17 cellular contexts compared by ENCODE assay signal in the genomic region with DNA sequence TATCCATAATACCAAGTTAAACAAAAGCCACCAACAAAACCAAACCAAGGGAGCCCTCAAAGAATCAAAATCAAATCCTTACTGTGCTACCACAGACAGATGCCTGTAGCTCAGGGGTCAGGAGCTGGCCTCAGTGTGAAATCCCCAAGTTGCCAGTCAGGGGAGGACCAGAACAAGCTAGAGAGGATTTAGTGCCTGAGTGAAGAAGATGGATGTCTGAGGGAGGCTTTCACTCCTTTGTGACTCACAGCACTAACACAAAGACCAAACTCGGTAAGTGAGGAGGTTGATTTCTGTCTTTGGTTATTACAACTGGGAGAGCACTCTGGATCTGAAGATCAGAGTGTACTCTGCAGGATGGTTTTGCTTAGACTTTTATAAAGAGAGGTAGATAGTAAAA.
A peak's percentile ranks its signal among the peaks of the same experiment; 100 is the strongest.
DNase-seq lines count a peak whose midpoint lies in the region; ATAC-seq and TF ChIP-seq lines count a peak whose summit lies in the region.
"Had no signal": no experiment of that assay in that cellular context is flagged by ENCODE, and none has a peak within 500 bp of the region (broad histone marks: within the 10 kb centered on the region; RNA-seq: fewer than 3 reads in every experiment).

No MANE protein-coding gene starts in this region.

- no peak overlapping the region for H2BK15ac ChIP-seq in mesendoderm (replicated peaks; ENCODE audit: low read depth)

- no TSS peak for BruUV-seq in Panc1 (replicated peaks; lab: Mats Ljungman, UMichigan)

- in situ Hi-C loops in Panc1 (cut with HindIII; ENCODE audit: low pct_unique_long_range_greater_than_20kb, low sequenced_read_pairs): no loop called here

- intact Hi-C loops in Panc1 (cut with micrococcal nuclease; ENCODE audit: unreplicated experiment): no loop called here

- H3K4ac ChIP-seq in mesendoderm (ENCODE audit: low read depth, low read length): no peak overlapping the region

- ATAC-seq in Panc1: peak; percentile 54; the same call in 1 of the 2 replicates
- no peak for ATAC-seq in HG02840 (IDR thresholded peaks at IDR 0.05; ENCODE audit: low FRiP score, unreplicated experiment)
- ATAC-seq: T-cell had no signal

- TF ChIP-seq CTCF in HEK293 (tag by site-specific recombination; IDR thresholded peaks at IDR 0.05) (no peak), Panc1 (IDR thresholded peaks at IDR 0.05) (no peak), neural progenitor cell (IDR thresholded peaks at IDR 0.05) (no peak)

- H4K8ac ChIP-seq in mesendoderm (ENCODE audit: low read depth, low read length): no peak overlapping the region

- no peak overlapping the region for H2AK5ac ChIP-seq in mesendoderm (ENCODE audit: low read length)

- no peaks in the 10 kb centered on the region for H3K9me3 Mint-ChIP-seq in neural progenitor cell

- DNase-seq in NCI-H1436 (lab: John Stamatoyannopoulos, UW): peak; percentile 31
- no peak for DNase-seq in NCI-H1436 treated with DMSO at 0.1 percent for 48 hours (lab: John Stamatoyannopoulos, UW)
- no peak for DNase-seq in Panc1 (ENCODE audit: low read depth, low spot score)
- peak; percentile 84 for DNase-seq in neural progenitor cell (ENCODE audit: low spot score)
- DNase-seq in mesendoderm: no peak
- DNase-seq in HuH-7.5 (ENCODE audit: low spot score): no peak
- DNase-seq: 8988T, Caco-2, GF-D8, MG63, NCI-H2029 treated with DMSO at 0.1 percent for 48 hours, NCI-H446, T-cell, T1000 had no signal

- CTCF ChIA-PET in HEK293 (lab: Yijun Ruan, JAX) (interaction anchor here (1.1 kb wide), 1 partner anchor 22 kb away, joined by 5 read pairs; no protein-coding TSS in a partner anchor), Panc1 (lab: Charles Lee) (interaction anchor here (0.8 kb wide), 1 partner anchor 21 kb away, joined by 6 read pairs; no protein-coding TSS in a partner anchor)

- H2BK5ac ChIP-seq in mesendoderm (ENCODE audit: low read length): no peak overlapping the region

- no peaks in the 10 kb centered on the region for H4K20me1 ChIP-seq in neural progenitor cell (ENCODE audit: low read depth)

- no peaks in the 10 kb centered on the region for H3K9me3 ChIP-seq in HEK293 (ENCODE audit: control insufficient read depth, insufficient read depth, low read depth, low read length)
- no peaks in the 10 kb centered on the region for H3K9me3 ChIP-seq in Panc1 (ENCODE audit: control insufficient read depth, insufficient read depth, low read depth, low read length)
- no peaks in the 10 kb centered on the region for H3K9me3 ChIP-seq in neural progenitor cell (ENCODE audit: low read depth)
- H3K9me3 ChIP-seq: Caco-2, MG63 had no signal

- H2AFZ ChIP-seq in neural progenitor cell (replicated peaks): peak overlapping the region; percentile 55

- no peak overlapping the region for H3K27ac Mint-ChIP-seq in neural progenitor cell
- H3K27ac Mint-ChIP-seq: T-cell had no signal

- H3K79me2 ChIP-seq in neural progenitor cell (ENCODE audit: low read depth) (no peaks in the 10 kb centered on the region), mesendoderm (ENCODE audit: control insufficient read depth, insufficient read depth, low read length) (no peaks in the 10 kb centered on the region)

- WGBS in mesendoderm (ENCODE audit: extremely low coverage, insufficient coverage, low lambda C conversion rate): no CpG with 5 or more reads among the region's 1 CpG

- H3K4me2 ChIP-seq in neural progenitor cell (peak overlapping the region; percentile 66), mesendoderm (ENCODE audit: low read length) (no peak overlapping the region)

- no peak overlapping the region for H3K4me3 ChIP-seq in HEK293 (ENCODE audit: low read depth, low read length)
- H3K4me3 ChIP-seq in Panc1 (ENCODE audit: low read depth in 2 of 2, low read length in 2 of 2): no peak overlapping the region
- H3K4me3 ChIP-seq in neural progenitor cell: peak overlapping the region; percentile 32
- no peak overlapping the region for H3K4me3 ChIP-seq in mesendoderm (ENCODE audit: low read length)
- H3K4me3 ChIP-seq: MG63 had no signal

- no peak overlapping the region for H4K5ac ChIP-seq in mesendoderm (ENCODE audit: low read length)

- H3K23ac ChIP-seq in mesendoderm (ENCODE audit: low read length): no peak overlapping the region

- no peak overlapping the region for H2BK120ac ChIP-seq in mesendoderm (ENCODE audit: low read depth, low read length)

- H3K27me3 Mint-ChIP-seq in neural progenitor cell (ENCODE audit: insufficient read depth, low read depth): peaks cover 14% of the 10 kb centered on the region

- H3K36me3 ChIP-seq in HEK293 (ENCODE audit: control insufficient read depth in 2 of 2, insufficient read depth in 1 of 2, low read length in 2 of 2): no peaks in the 10 kb centered on the region
- H3K36me3 ChIP-seq in Panc1 (ENCODE audit: control insufficient read depth, insufficient read depth, low read length): no peaks in the 10 kb centered on the region
- no peaks in the 10 kb centered on the region for H3K36me3 ChIP-seq in neural progenitor cell
- no peaks in the 10 kb centered on the region for H3K36me3 ChIP-seq in mesendoderm (ENCODE audit: control insufficient read depth, insufficient read depth, low read length)
- H3K36me3 ChIP-seq: MG63 had no signal

- POLR2A ChIA-PET in HEK293 (lab: Yijun Ruan, JAX) (interaction anchor here (1.2 to 1.4 kb wide), 2 partner anchors 9 to 147 kb away, joined by 3 to 4 read pairs; a partner anchor contains a TSS), Panc1 (lab: Charles Lee) (interaction anchor here (0.6 to 0.7 kb wide), 2 partner anchors 8 to 28 kb away, joined by 3 to 9 read pairs; no protein-coding TSS in a partner anchor)

- H3K18ac ChIP-seq in mesendoderm (ENCODE audit: low read length): no peak overlapping the region

- H3K4me1 ChIP-seq in HEK293 (ENCODE audit: control insufficient read depth, insufficient read depth, low read length): no peaks in the 10 kb centered on the region
- peaks cover 11% of the 10 kb centered on the region for H3K4me1 ChIP-seq in Panc1 (ENCODE audit: control insufficient read depth, insufficient read depth, low read length)
- peaks cover 5% of the 10 kb centered on the region for H3K4me1 ChIP-seq in neural progenitor cell
- H3K4me1 ChIP-seq in mesendoderm (ENCODE audit: control insufficient read depth, low read depth, low read length): peaks cover 2% of the 10 kb centered on the region
- H3K4me1 ChIP-seq: Caco-2 had no signal

- H3K79me1 ChIP-seq in mesendoderm (ENCODE audit: low read length): no peaks in the 10 kb centered on the region

- H3K27me3 ChIP-seq in Panc1 (ENCODE audit: control insufficient read depth, insufficient read depth, low read length) (no peaks in the 10 kb centered on the region), neural progenitor cell (peaks cover 20% of the 10 kb centered on the region), mesendoderm (ENCODE audit: insufficient read depth, low read length, poor library complexity) (no peaks in the 10 kb centered on the region)
- H3K27me3 ChIP-seq: MG63 had no signal

- no peaks in the 10 kb centered on the region for H3K36me3 Mint-ChIP-seq in neural progenitor cell
- H3K36me3 Mint-ChIP-seq: T-cell had no signal

- H3K9ac ChIP-seq in neural progenitor cell: no peak overlapping the region
- H3K9ac ChIP-seq in mesendoderm (ENCODE audit: low read length): no peak overlapping the region

- peak overlapping the region; percentile 3 for H3K4me3 Mint-ChIP-seq in neural progenitor cell
- H3K4me3 Mint-ChIP-seq: T-cell had no signal

- peaks cover 23% of the 10 kb centered on the region for H3K4me1 Mint-ChIP-seq in neural progenitor cell

- H3F3A ChIP-seq in neural progenitor cell (ENCODE audit: low read depth): peaks cover 27% of the 10 kb centered on the region

- H3K27ac ChIP-seq in HEK293 (ENCODE audit: extremely low read depth, low read depth, low read length) (no peak overlapping the region), Panc1 (ENCODE audit: low read length) (no peak overlapping the region), neural progenitor cell (peak overlapping the region; percentile 83), mesendoderm (ENCODE audit: low read depth, low read length) (no peak overlapping the region)
- H3K27ac ChIP-seq: C4-2B had no signal

- no peak overlapping the region for H3K56ac ChIP-seq in mesendoderm (ENCODE audit: low read length)

TF ChIP-seq in HEK293, 187 proteins besides CTCF, POLR2A, EP300 and RAD21:
- TF ChIP-seq ZNF24 (tag by site-specific recombination; IDR thresholded peaks at IDR 0.05) (no peak), TRIM28 (IDR thresholded peaks at IDR 0.05; ENCODE audit: borderline replicate concordance, low read length) (no peak), PRDM1 (tag by site-specific recombination; IDR thresholded peaks at IDR 0.05) (peak; percentile 26; the same call in 1 of the 2 replicates), WT1 (tag by site-specific recombination; IDR thresholded peaks at IDR 0.05) (peak; percentile 92)

Comparison
In these comparisons a context has a peak if more than half of its experiments do, and no peak if none do; other contexts are left out.
1. DNase-seq: peak in NCI-H1436 (single experiment) and neural progenitor cell (single experiment); none in NCI-H1436 treated with DMSO at 0.1 percent for 48 hours (single experiment), Panc1 (single experiment), mesendoderm (single experiment) and HuH-7.5 (single experiment).